ENCODE assay signal across 8 cellular contexts in genomic region chr1:167934407-167935251, GRCh38. TPM values are rescaled to one million over a fixed set of nuclear protein-coding genes. Genes with fewer than 3 reads are reported as not detected.
DNase-seq lines count a peak whose midpoint lies in the region; ATAC-seq, FAIRE-seq and TF ChIP-seq lines count a peak whose summit lies in the region.

No MANE protein-coding gene starts in this region.

- peak overlapping the region; percentile 92 for H3K4me3 ChIP-seq in AG09309 (ENCODE audit: control insufficient read depth, low read depth, low read length)
- H3K4me3 ChIP-seq in GM23248 = peak overlapping the region; percentile 94
- peak overlapping the region; percentile 96 for H3K4me3 ChIP-seq in WI38 (ENCODE audit: low read depth, low read length)
- H3K4me3 ChIP-seq in right cardiac atrium (ENCODE audit: low read length) = peak overlapping the region; percentile 85
- peak overlapping the region; percentile 73 to 90 for H3K4me3 ChIP-seq in small intestine (ENCODE audit: low read depth in 1 of 2, low read length in 2 of 2)

- H2AFZ ChIP-seq in GM23248 = peak overlapping the region; percentile 92

- DNase-seq in AG09309 (ENCODE audit: low read depth) = no peak
- peak; percentile 75 for DNase-seq in GM23248
- DNase-seq in right cardiac atrium = no peak
- DNase-seq in small intestine = no peak
- no peak for DNase-seq in NCI-H1417 treated with DMSO at 0.1 percent for 48 hours (lab: John Stamatoyannopoulos, UW)

- H3K9me3 ChIP-seq in GM23248 (ENCODE audit: low read depth) (no peaks in the 10 kb centered on the region), right cardiac atrium (ENCODE audit: control insufficient read depth, low read length) (no peaks in the 10 kb centered on the region), small intestine (ENCODE audit: control insufficient read depth, low read depth) (no peaks in the 10 kb centered on the region)

- H3K9ac ChIP-seq in GM23248 = peak overlapping the region; percentile 97

- peaks cover 90% of the 10 kb centered on the region for H3K79me2 ChIP-seq in GM23248 (ENCODE audit: insufficient read depth)

- H3K36me3 ChIP-seq in GM23248 (ENCODE audit: low read depth) = no peaks in the 10 kb centered on the region
- H3K36me3 ChIP-seq in small intestine (ENCODE audit: control insufficient read depth in 2 of 2, insufficient read depth in 2 of 2, low read length in 2 of 2) = no peaks in the 10 kb centered on the region

- H3K4me1 ChIP-seq in GM23248 (ENCODE audit: insufficient read depth) = peaks cover 18% of the 10 kb centered on the region
- H3K4me1 ChIP-seq in right cardiac atrium (ENCODE audit: control insufficient read depth, insufficient read depth, low read length) = peaks cover 3% of the 10 kb centered on the region
- peaks cover 0 to 3% of the 10 kb centered on the region in 2 donors for H3K4me1 ChIP-seq in small intestine (ENCODE audit: control insufficient read depth in 2 of 2, insufficient read depth in 1 of 2, low read depth in 1 of 2, low read length in 1 of 2)

- H3K27ac ChIP-seq in GM23248 = peak overlapping the region; percentile 97
- H3K27ac ChIP-seq in right cardiac atrium (ENCODE audit: low read length) = peak overlapping the region; percentile 77
- peak overlapping the region; percentile 94 to 98 for H3K27ac ChIP-seq in small intestine (ENCODE audit: low read depth in 1 of 2, low read length in 1 of 2)

- FAIRE-seq in small intestine (lab: Jason Lieb, UNC) = no peak

- peak overlapping the region; percentile 92 for H3K4me2 ChIP-seq in GM23248 (ENCODE audit: unreplicated experiment)

- WGBS in GM23248 (ENCODE audit: low coverage in 1 of 2, low lambda C conversion rate in 2 of 2, missing lambda C conversion rate in 2 of 2), 2 experiments = 1 to 4% methylated on average over 4 of the region's 4 CpGs
- WGBS in right cardiac atrium = 15% methylated on average over 4 of the region's 4 CpGs
- WGBS in small intestine, 3 donors = 6 to 16% (median 16%) methylated on average over 4 of the region's 4 CpGs

- ATAC-seq in right cardiac atrium (no peak), HG02981 (IDR thresholded peaks at IDR 0.05; ENCODE audit: unreplicated experiment) (no peak), GM21619 (IDR thresholded peaks at IDR 0.05; ENCODE audit: unreplicated experiment) (no peak)

- H3F3A ChIP-seq in GM23248 (ENCODE audit: insufficient read depth) = peaks cover 31% of the 10 kb centered on the region

- H3K27me3 ChIP-seq in GM23248 (replicated peaks; ENCODE audit: insufficient read depth) = no peaks in the 10 kb centered on the region
- H3K27me3 ChIP-seq in right cardiac atrium (ENCODE audit: control insufficient read depth, insufficient read depth) = no peaks in the 10 kb centered on the region
- no peaks in the 10 kb centered on the region for H3K27me3 ChIP-seq in small intestine (ENCODE audit: control insufficient read depth in 2 of 2, insufficient read depth in 2 of 2, low read length in 2 of 2)

- in situ Hi-C loops in GM23248 (cut with MboI) = no loop called here

- no peaks in the 10 kb centered on the region for H3K9me2 ChIP-seq in GM23248 (ENCODE audit: insufficient read depth)

- TF ChIP-seq CTCF in AG09309 (IDR thresholded peaks at IDR 0.05; ENCODE audit: control insufficient read depth, insufficient read depth, low read depth, low read length, missing control alignments) = no peak
- TF ChIP-seq CTCF in WI38 (IDR thresholded peaks at IDR 0.05; ENCODE audit: low read depth, low read length) = no peak

- intact Hi-C loops in right cardiac atrium (cut with DNase I) = loop anchor here in 3 of 4 donors (5.0 to 10.0 kb wide), 3 partner anchors 110 to 212 kb away; partner anchors contain the start of gene MPZL1 (in 2 of the 3)

- no peaks in the 10 kb centered on the region for H4K20me1 ChIP-seq in GM23248 (ENCODE audit: insufficient read depth)

RNA-seq across cellular contexts. Expression of gene DCAF6, which starts 1.9 kb away (rescaled TPM):
- 56.0 and 63.4 TPM in 2 replicates for total RNA-seq in GM23248 (2014; rRNA removed; shearing (Covaris generic))
- polyA plus RNA-seq in GM23248 (2016; fragmentation: Nextera tagmentation; extraction: Ambion mirVana) = 94.1 and 99.6 TPM in 2 replicates
- total RNA-seq in right cardiac atrium = 100 to 1,000 TPM; 157 to 192 (median 182) TPM
- polyA plus RNA-seq in right cardiac atrium = 124 TPM
- 10 to 100 TPM; 28.9 to 42.3 (median 28.9) TPM for polyA plus RNA-seq in small intestine

RNA-seq across cellular contexts. Expression of gene MPC2, which starts 2.2 kb away (rescaled TPM):
- 65.5 and 93.8 TPM in 2 replicates for total RNA-seq in GM23248 (2014; rRNA removed; shearing (Covaris generic))
- polyA plus RNA-seq in GM23248 (2016; fragmentation: Nextera tagmentation; extraction: Ambion mirVana) = 188 TPM in 2 replicates
- 100 to 1,000 TPM; 162 to 197 (median 170) TPM for total RNA-seq in right cardiac atrium
- 202 TPM for polyA plus RNA-seq in right cardiac atrium
- polyA plus RNA-seq in small intestine = 100 to 1,000 TPM; 140 to 185 (median 154) TPM

RNA-seq across cellular contexts. Expression of gene ADCY10, which starts 20.7 kb away (rescaled TPM):
- 0.11 TPM in 1 of 2 replicates, not detected in the other for total RNA-seq in GM23248 (2014; rRNA removed; shearing (Covaris generic))
- 0.11 TPM in 1 of 2 replicates, not detected in the other for polyA plus RNA-seq in GM23248 (2016; fragmentation: Nextera tagmentation; extraction: Ambion mirVana)
- under 1 TPM; 0.09 to 0.50 (median 0.33) TPM for total RNA-seq in right cardiac atrium
- 0.20 TPM for polyA plus RNA-seq in right cardiac atrium
- polyA plus RNA-seq in small intestine = 1 to 10 TPM in 1 of 3 donors, under 1 TPM in 1, not detected in 1; 0.15 to 1.1 TPM
